Comparison of ENCODE assay signal across 30 cellular contexts in genomic region chr13:75547917-75548316, GRCh38. TPM values are rescaled to one million over a fixed set of nuclear protein-coding genes. Genes with fewer than 3 reads are reported as not detected.
DNase-seq lines count a peak whose midpoint lies in the region; ATAC-seq, FAIRE-seq and TF ChIP-seq lines count a peak whose summit lies in the region.
"Had no signal": no experiment of that assay in that cellular context is flagged by ENCODE, and none has a peak within 500 bp of the region (broad histone marks: within the 10 kb centered on the region; RNA-seq: fewer than 3 reads in every experiment).

No MANE protein-coding gene starts in this region.

- peaks cover 6% of the 10 kb centered on the region for H3K4me1 Mint-ChIP-seq in astrocyte (ENCODE audit: low read depth, unreplicated experiment)
- peaks cover 27 to 30% of the 10 kb centered on the region in 2 donors for H3K4me1 Mint-ChIP-seq in natural killer cell
- peaks cover 28 to 31% (median 29%) of the 10 kb centered on the region in 3 donors for H3K4me1 Mint-ChIP-seq in T-cell

- H3K27ac Mint-ChIP-seq in astrocyte (ENCODE audit: unreplicated experiment) (no peak overlapping the region), natural killer cell (no peak overlapping the region), T-cell (no peak overlapping the region)
- H3K27ac Mint-ChIP-seq: activated naive CD4-positive, alpha-beta T cell treated with anti-CD3 and anti-CD28 coated beads for 36 hours; activated T-helper 1 cell treated with anti-CD3 and anti-CD28 coated beads, Interleukin-12 subunit alpha, Interleukin-12 subunit beta, Interleukin-2, Interleukin-4 antibody, amounts not matched to agents 30 ng/mL and 10 ng/mL and 1 ng/mL, durations not matched to agents 14 hours and 24 hours and 36 hours; effector memory CD8-positive, alpha-beta T cell; memory B cell; stimulated activated naive CD8-positive, alpha-beta T cell treated with anti-CD3 and anti-CD28 coated beads, Interleukin-15, Interleukin-2, amounts not matched to agents 100 ng/mL and 50 ng/mL, for 24 hours; WTC11 had no signal

- H4K20me1 ChIP-seq in HepG2 (ENCODE audit: insufficient read depth, low read length), result no peaks in the 10 kb centered on the region
- peaks cover 11% of the 10 kb centered on the region for H4K20me1 ChIP-seq in astrocyte (ENCODE audit: insufficient read depth, low read length)

- H3K27ac ChIP-seq in HepG2 (ENCODE audit: extremely low read length, insufficient read depth, low read length), result no peak overlapping the region
- H3K27ac ChIP-seq in right lobe of liver, result no peak overlapping the region
- H3K27ac ChIP-seq in astrocyte (ENCODE audit: low read depth, low read length), result no peak overlapping the region
- H3K27ac ChIP-seq: cardiac muscle cell, HL-60, prostate gland, SJCRH30, thoracic aorta, vagina had no signal

- no peaks in the 10 kb centered on the region for H3K36me3 ChIP-seq in HepG2 (replicated peaks in 1 of 2; ENCODE audit: control insufficient read depth in 1 of 2, insufficient read depth in 2 of 2, low read length in 2 of 2)
- no peaks in the 10 kb centered on the region for H3K36me3 ChIP-seq in right lobe of liver
- H3K36me3 ChIP-seq in astrocyte (ENCODE audit: insufficient read depth, low read length), result peaks cover 2% of the 10 kb centered on the region
- H3K36me3 ChIP-seq: cardiac muscle cell, prostate gland, thoracic aorta, vagina had no signal

- H3K4me1 ChIP-seq in HepG2 (ENCODE audit: insufficient read depth, low read length) (peaks cover 53% of the 10 kb centered on the region), right lobe of liver (peaks cover 0 to 11% (median 3%) of the 10 kb centered on the region in 4 donors), astrocyte (ENCODE audit: insufficient read depth, low read length) (no peaks in the 10 kb centered on the region)
- H3K4me1 ChIP-seq: prostate gland had no signal

- FAIRE-seq in HepG2 (lab: Jason Lieb, UNC) (no peak), astrocyte (lab: Jason Lieb, UNC) (no peak)
- FAIRE-seq: RCC 7860 had no signal

- in situ Hi-C loops in HepG2 (cut with HindIII; ENCODE audit: extremely low pct_ligation_motif_present, low pct_unique_long_range_greater_than_20kb), result loop anchor here (5.0 to 10.0 kb wide), 2 partner anchors 61 to 173 kb away; no protein-coding TSS in a partner anchor

- H3K36me3 Mint-ChIP-seq in astrocyte (ENCODE audit: low read depth, unreplicated experiment), result no peaks in the 10 kb centered on the region
- no peaks in the 10 kb centered on the region for H3K36me3 Mint-ChIP-seq in natural killer cell
- H3K36me3 Mint-ChIP-seq in T-cell, result no peaks in the 10 kb centered on the region
- H3K36me3 Mint-ChIP-seq: memory B cell, WTC11 had no signal

- no peak for DNase-seq in HepG2 (ENCODE audit: low spot score)
- no peak for DNase-seq in right lobe of liver
- peak; percentile 68 for DNase-seq in astrocyte (ENCODE audit: low read depth)
- no peak for DNase-seq in natural killer cell
- DNase-seq in T-cell, result no peak
- no peak for DNase-seq in NCI-H146 (lab: John Stamatoyannopoulos, UW)
- DNase-seq: activated CD4-positive, alpha-beta T cell treated with anti-CD3 and anti-CD28 coated beads, Interleukin-2, amount 50 U/mL, for 48 hours; activated naive CD4-positive, alpha-beta T cell treated with anti-CD3 and anti-CD28 coated beads for 36 hours; amygdala; CD8-positive, alpha-beta memory T cell; cortex of kidney; effector memory CD8-positive, alpha-beta T cell; GDM1; left colon; NCI-H1092 treated with DMSO at 0.1 percent for 48 hours; NCI-H2029; NCI-H526 treated with DMSO at 0.1 percent for 48 hours; SJCRH30 had no signal

- intact Hi-C loops in HepG2 (cut with micrococcal nuclease; ENCODE audit: unreplicated experiment), result loop anchor here (5.0 kb wide), 2 partner anchors 191 to 246 kb away; no protein-coding TSS in a partner anchor
- intact Hi-C loops in right lobe of liver (cut with DNase I), result loop anchor here in 1 of 2 donors (10.0 kb wide), 1 partner anchor 63 kb away; the partner anchor contains the start of gene TBC1D4
- intact Hi-C loops in natural killer cell (cut with micrococcal nuclease), result loop anchor here (2.0 to 5.0 kb wide), 2 partner anchors 57 to 66 kb away; partner anchors contain the start of gene TBC1D4

- H2AFZ ChIP-seq in HepG2 (ENCODE audit: low read length) (peak overlapping the region; percentile 67), astrocyte (ENCODE audit: low read depth, low read length) (no peak overlapping the region)

- no TSS peak for BruUV-seq in HepG2 (replicated peaks; lab: Mats Ljungman, UMichigan)

- H3K9me3 ChIP-seq in HepG2 (ENCODE audit: low read length), result no peaks in the 10 kb centered on the region
- no peaks in the 10 kb centered on the region for H3K9me3 ChIP-seq in right lobe of liver
- no peaks in the 10 kb centered on the region for H3K9me3 ChIP-seq in astrocyte (ENCODE audit: insufficient read depth, low read depth, low read length)
- H3K9me3 ChIP-seq: prostate gland, SJCRH30, thoracic aorta, vagina had no signal

- H3K27me3 Mint-ChIP-seq in astrocyte (ENCODE audit: low read depth, unreplicated experiment), result no peaks in the 10 kb centered on the region
- H3K27me3 Mint-ChIP-seq in natural killer cell (ENCODE audit: low read depth in 2 of 2), result no peaks in the 10 kb centered on the region
- H3K27me3 Mint-ChIP-seq in T-cell, result no peaks in the 10 kb centered on the region
- H3K27me3 Mint-ChIP-seq: CD8-positive, alpha-beta memory T cell; effector memory CD8-positive, alpha-beta T cell; memory B cell; stimulated activated naive CD8-positive, alpha-beta T cell treated with anti-CD3 and anti-CD28 coated beads, Interleukin-15, Interleukin-2, amounts not matched to agents 100 ng/mL and 50 ng/mL, for 24 hours had no signal

- POLR2A ChIA-PET in HepG2 (lab: Yijun Ruan, JAX) (no interaction called here), T-cell (lab: Charles Lee) (no interaction called here)

- no peak for TF ChIP-seq RAD21 in HepG2 (CRISPR knock-in tag; IDR thresholded peaks at IDR 0.05)

- no peak overlapping the region for H3K4me2 ChIP-seq in HepG2 (ENCODE audit: low read depth, low read length)
- no peak overlapping the region for H3K4me2 ChIP-seq in astrocyte (ENCODE audit: low read length)

- H3K4me3 Mint-ChIP-seq in astrocyte (ENCODE audit: unreplicated experiment) (no peak overlapping the region), natural killer cell (peak overlapping the region; percentile 17), T-cell (no peak overlapping the region)
- H3K4me3 Mint-ChIP-seq: activated naive CD4-positive, alpha-beta T cell treated with anti-CD3 and anti-CD28 coated beads for 36 hours; activated T-helper 1 cell treated with anti-CD3 and anti-CD28 coated beads, Interleukin-12 subunit alpha, Interleukin-12 subunit beta, Interleukin-2, Interleukin-4 antibody, amounts not matched to agents 30 ng/mL and 10 ng/mL and 1 ng/mL, durations not matched to agents 14 hours and 24 hours and 36 hours; effector memory CD8-positive, alpha-beta T cell; memory B cell had no signal

- H3K9ac ChIP-seq in HepG2 (ENCODE audit: insufficient read depth, low read depth, low read length) (no peak overlapping the region), astrocyte (ENCODE audit: low read length) (no peak overlapping the region)

- no peaks in the 10 kb centered on the region; a peak in 1 of 5 replicates for H3K27me3 ChIP-seq in HepG2 (ENCODE audit: control insufficient read depth in 1 of 2, insufficient read depth in 2 of 2, low read length in 2 of 2)
- no peaks in the 10 kb centered on the region for H3K27me3 ChIP-seq in right lobe of liver
- no peaks in the 10 kb centered on the region for H3K27me3 ChIP-seq in astrocyte (ENCODE audit: insufficient read depth, low read length)
- H3K27me3 ChIP-seq: cardiac muscle cell, SJCRH30, vagina had no signal

- H3K79me2 ChIP-seq in HepG2 (ENCODE audit: insufficient read depth, low read length) (peaks cover 24% of the 10 kb centered on the region), astrocyte (ENCODE audit: insufficient read depth, low read length) (peaks cover 30% of the 10 kb centered on the region)

- ATAC-seq in HepG2 (no peak), right lobe of liver (no peak), natural killer cell (no peak), GM18873 (IDR thresholded peaks at IDR 0.05; ENCODE audit: low FRiP score, unreplicated experiment) (no peak), T-cell (replicated peaks in 1 of 4) (no peak), HG02973 (IDR thresholded peaks at IDR 0.05; ENCODE audit: unreplicated experiment) (no peak)
- ATAC-seq: effector memory CD8-positive, alpha-beta T cell; WTC11 had no signal

- TF ChIP-seq POLR2A in HepG2 (IDR thresholded peaks at IDR 0.05; ENCODE audit: insufficient read depth in 1 of 2, low read depth in 2 of 2, low read length in 2 of 2), result no peak
- no peak for TF ChIP-seq POLR2A in right lobe of liver (IDR thresholded peaks at IDR 0.05)

- H3K4me3 ChIP-seq in HepG2 (replicated peaks in 1 of 3; ENCODE audit: insufficient read depth in 1 of 3, low read depth in 2 of 3, low read length in 3 of 3) (no peak overlapping the region), right lobe of liver (no peak overlapping the region), astrocyte (ENCODE audit: insufficient read depth, low read depth, low read length) (no peak overlapping the region)
- H3K4me3 ChIP-seq: cardiac muscle cell, prostate gland, thoracic aorta, vagina had no signal

- 66% methylated on average over 3 of the region's 3 CpGs for WGBS in HepG2 (ENCODE audit: low lambda C conversion rate)
- WGBS in right lobe of liver (ENCODE audit: insufficient coverage, low coverage, low lambda C conversion rate, missing lambda C conversion rate), result 56% methylated on average over 2 of the region's 3 CpGs

- H3K9me3 Mint-ChIP-seq in astrocyte (ENCODE audit: unreplicated experiment) (no peaks in the 10 kb centered on the region), natural killer cell (no peaks in the 10 kb centered on the region), T-cell (no peaks in the 10 kb centered on the region)
- H3K9me3 Mint-ChIP-seq: activated naive CD4-positive, alpha-beta T cell treated with anti-CD3 and anti-CD28 coated beads for 36 hours; activated T-helper 1 cell treated with anti-CD3 and anti-CD28 coated beads, Interleukin-12 subunit alpha, Interleukin-12 subunit beta, Interleukin-2, Interleukin-4 antibody, amounts not matched to agents 30 ng/mL and 10 ng/mL and 1 ng/mL, durations not matched to agents 14 hours and 24 hours and 36 hours; CD8-positive, alpha-beta memory T cell; effector memory CD8-positive, alpha-beta T cell; memory B cell; stimulated activated naive CD8-positive, alpha-beta T cell treated with anti-CD3 and anti-CD28 coated beads, Interleukin-15, Interleukin-2, amounts not matched to agents 100 ng/mL and 50 ng/mL, for 24 hours; WTC11 had no signal

- CTCF ChIA-PET in HepG2 (lab: Yijun Ruan, JAX; ENCODE audit: low intra/inter-chr PET ratio, low total read pairs), result no interaction called here
- CTCF ChIA-PET in T-cell (lab: Charles Lee), result interaction anchor here (0.6 to 0.7 kb wide), 2 partner anchors 10 kb away, joined by 3 read pairs; partner anchors contain the start of gene COMMD6 (in 2 of the 2)

- TF ChIP-seq EP300 in HepG2 (IDR thresholded peaks at IDR 0.05; ENCODE audit: low read depth in 2 of 2, low read length in 2 of 2) (no peak), HepG2 (CRISPR knock-in tag; IDR thresholded peaks at IDR 0.05; ENCODE audit: borderline replicate concordance) (no peak)

- TF ChIP-seq CTCF in HepG2 (CRISPR knock-in tag; IDR thresholded peaks at IDR 0.05), result no peak
- TF ChIP-seq CTCF in right lobe of liver (IDR thresholded peaks at IDR 0.05), result no peak
- no peak for TF ChIP-seq CTCF in astrocyte (IDR thresholded peaks at IDR 0.05; ENCODE audit: insufficient read depth, low read depth, low read length)
- no peak for TF ChIP-seq CTCF in natural killer cell (IDR thresholded peaks at IDR 0.05)

RNA-seq across cellular contexts. Expression of gene UCHL3, which starts 1.7 kb away (rescaled TPM):
- 93.3 and 123 TPM in 2 replicates for total RNA-seq in HepG2 (2016; rRNA removed; fragmentation: Illumina TruSeq; extraction: Trizol)
- total RNA-seq in HepG2 (2016; cell fraction: cytosol; rRNA removed; fragmentation: Illumina TruSeq; extraction: Trizol; ENCODE audit: low read depth), result 82.5 and 87.8 TPM in 2 replicates
- 92.3 and 138 TPM in 2 replicates for total RNA-seq in HepG2 (2016; cell fraction: insoluble cytoplasmic fraction; rRNA removed; fragmentation: Illumina TruSeq; extraction: Trizol)
- total RNA-seq in HepG2 (2016; cell fraction: membrane; rRNA removed; fragmentation: Illumina TruSeq; extraction: Trizol), result 68.3 and 73.9 TPM in 2 replicates
- 37.1 and 40.3 TPM in 2 replicates for total RNA-seq in HepG2 (2016; cell fraction: nucleus; rRNA removed; fragmentation: Illumina TruSeq; extraction: Trizol)
- 31.1 and 36.2 TPM in 2 replicates for polyA plus RNA-seq in HepG2 (2011; rRNA removed)
- polyA plus RNA-seq in HepG2 (2011; cell fraction: cytosol; rRNA removed), result 15.7 and 23.5 TPM in 2 replicates
- 4.5 and 6.3 TPM in 2 replicates for polyA plus RNA-seq in HepG2 (2011; cell fraction: nucleus; rRNA removed)
- 33.4 and 35.9 TPM in 2 replicates for polyA plus RNA-seq in HepG2 (2012)
- polyA plus RNA-seq in HepG2 (2016; cell fraction: cytosol; fragmentation: Illumina TruSeq; extraction: Trizol; ENCODE audit: low read depth), result 60.9 and 71.4 TPM in 2 replicates
- polyA plus RNA-seq in HepG2 (2016; cell fraction: insoluble cytoplasmic fraction; fragmentation: Illumina TruSeq; extraction: Trizol; ENCODE audit: low read depth), result 138 and 144 TPM in 2 replicates
- 57.9 and 64.7 TPM in 2 replicates for polyA plus RNA-seq in HepG2 (2016; cell fraction: membrane; fragmentation: Illumina TruSeq; extraction: Trizol; ENCODE audit: low read depth)
- 53.6 and 63.6 TPM in 2 replicates for polyA plus RNA-seq in HepG2 (2016; cell fraction: nucleus; fragmentation: Illumina TruSeq; extraction: Trizol; ENCODE audit: insufficient read depth, low read depth)
- 2.7 and 5.8 TPM in 2 replicates for polyA minus RNA-seq in HepG2 (2011; rRNA and poly(A)+ RNA removed; ENCODE audit: low replicate concordance)
- 10.5 and 16.3 TPM in 2 replicates for polyA minus RNA-seq in HepG2 (2011; cell fraction: cytosol; rRNA and poly(A)+ RNA removed)
- 10.6 and 12.6 TPM in 2 replicates for polyA minus RNA-seq in HepG2 (2011; cell fraction: nucleus; rRNA and poly(A)+ RNA removed)
- 10 to 100 TPM; 14.8 to 33.9 (median 21.9) TPM for total RNA-seq in right lobe of liver
- total RNA-seq in astrocyte, result 58.0 and 59.2 TPM in 2 replicates
- total RNA-seq in natural killer cell, result 10 to 100 TPM; 19.3 to 23.1 (median 22.7) TPM
- 10 to 100 TPM; 13.9 to 26.5 (median 16.0) TPM for total RNA-seq in T-cell

RNA-seq across cellular contexts. Expression of gene COMMD6, which starts 10.3 kb away (rescaled TPM):
- total RNA-seq in HepG2 (2016; rRNA removed; fragmentation: Illumina TruSeq; extraction: Trizol) (97.0 and 110 TPM in 2 replicates), right lobe of liver (10 to 100 TPM; 35.0 to 86.1 (median 58.2) TPM), astrocyte (186 and 209 TPM in 2 replicates), natural killer cell (100 to 1,000 TPM; 111 to 149 (median 118) TPM), T-cell (100 to 1,000 TPM; 165 to 218 (median 191) TPM)
- 189 and 199 TPM in 2 replicates for total RNA-seq in HepG2 (2016; cell fraction: cytosol; rRNA removed; fragmentation: Illumina TruSeq; extraction: Trizol; ENCODE audit: low read depth)
- total RNA-seq in HepG2 (2016; cell fraction: insoluble cytoplasmic fraction; rRNA removed; fragmentation: Illumina TruSeq; extraction: Trizol), result 92.2 and 119 TPM in 2 replicates
- 218 and 223 TPM in 2 replicates for total RNA-seq in HepG2 (2016; cell fraction: membrane; rRNA removed; fragmentation: Illumina TruSeq; extraction: Trizol)
- total RNA-seq in HepG2 (2016; cell fraction: nucleus; rRNA removed; fragmentation: Illumina TruSeq; extraction: Trizol), result 34.9 and 44.4 TPM in 2 replicates
- 163 and 164 TPM in 2 replicates for polyA plus RNA-seq in HepG2 (2011; rRNA removed)
- 22.4 and 31.7 TPM in 2 replicates for polyA plus RNA-seq in HepG2 (2011; cell fraction: cytosol; rRNA removed)
- polyA plus RNA-seq in HepG2 (2011; cell fraction: nucleus; rRNA removed), result 6.4 and 12.7 TPM in 2 replicates
- 161 TPM in 2 replicates for polyA plus RNA-seq in HepG2 (2012)
- 256 and 272 TPM in 2 replicates for polyA plus RNA-seq in HepG2 (2016; cell fraction: cytosol; fragmentation: Illumina TruSeq; extraction: Trizol; ENCODE audit: low read depth)
- polyA plus RNA-seq in HepG2 (2016; cell fraction: insoluble cytoplasmic fraction; fragmentation: Illumina TruSeq; extraction: Trizol; ENCODE audit: low read depth), result 122 and 128 TPM in 2 replicates
- polyA plus RNA-seq in HepG2 (2016; cell fraction: membrane; fragmentation: Illumina TruSeq; extraction: Trizol; ENCODE audit: low read depth), result 231 and 243 TPM in 2 replicates
- polyA plus RNA-seq in HepG2 (2016; cell fraction: nucleus; fragmentation: Illumina TruSeq; extraction: Trizol; ENCODE audit: insufficient read depth, low read depth), result 58.8 and 75.2 TPM in 2 replicates
- polyA minus RNA-seq in HepG2 (2011; rRNA and poly(A)+ RNA removed; ENCODE audit: low replicate concordance), result 19.3 and 31.6 TPM in 2 replicates
- 7.7 and 9.1 TPM in 2 replicates for polyA minus RNA-seq in HepG2 (2011; cell fraction: cytosol; rRNA and poly(A)+ RNA removed)
- polyA minus RNA-seq in HepG2 (2011; cell fraction: nucleus; rRNA and poly(A)+ RNA removed), result 8.2 and 11.2 TPM in 2 replicates
